ENCODE assay signal across 1 cellular context in genomic region chr3:150675587-150675986, GRCh38.
TF ChIP-seq lines count a peak whose summit lies in the region.

No MANE protein-coding gene starts in this region.

TF ChIP-seq in HEK293, 187 proteins besides CTCF, POLR2A, EP300 and RAD21 (continued from another document):
- TF ChIP-seq ZNF362 (tag by site-specific recombination; IDR thresholded peaks at IDR 0.05) = peak; percentile 57; the same call in 1 of the 2 replicates
- TF ChIP-seq ZBTB1 (tag by site-specific recombination; IDR thresholded peaks at IDR 0.05) = no peak
- TF ChIP-seq ZNF658 (tag by site-specific recombination; IDR thresholded peaks at IDR 0.05) = no peak
- no peak for TF ChIP-seq ZNF560 (tag by site-specific recombination; IDR thresholded peaks at IDR 0.05; ENCODE audit: borderline replicate concordance)
- TF ChIP-seq ZNF701 (tag by site-specific recombination; IDR thresholded peaks at IDR 0.05) = no peak
- peak; percentile 85 for TF ChIP-seq SCRT2 (tag by site-specific recombination; IDR thresholded peaks at IDR 0.05)
- TF ChIP-seq ZNF292 (tag by site-specific recombination; IDR thresholded peaks at IDR 0.05; ENCODE audit: borderline replicate concordance, low read depth) = no peak
- TF ChIP-seq ZNF610 (tag by site-specific recombination; IDR thresholded peaks at IDR 0.05; ENCODE audit: borderline replicate concordance) = no peak
